ENCODE assay signal across 28 cellular contexts in the genomic region with DNA sequence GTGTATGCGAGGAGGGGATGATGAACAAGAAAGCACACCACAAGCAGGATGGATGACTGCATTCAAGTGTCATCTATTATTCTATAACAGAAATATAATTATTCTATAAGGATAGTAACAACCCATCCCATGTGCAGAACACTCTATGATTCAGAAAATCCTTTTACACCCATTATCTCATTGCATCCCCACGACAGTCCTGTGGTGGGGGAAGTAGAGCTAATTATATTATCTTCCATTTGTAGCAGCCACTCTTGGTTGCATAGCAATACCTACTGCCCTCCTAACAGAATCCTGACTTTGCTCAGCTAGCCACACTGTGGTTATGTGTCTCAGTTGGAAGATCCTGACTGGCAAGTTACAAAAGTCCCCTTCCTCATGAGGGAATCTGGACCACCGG.
"Had no signal": no experiment of that assay in that cellular context is flagged by ENCODE, and none has a peak within 500 bp of the region (broad histone marks: within the 10 kb centered on the region; RNA-seq: fewer than 3 reads in every experiment).

No MANE protein-coding gene starts in this region.

- H3K27me3 ChIP-seq: adrenal gland, body of pancreas, esophagus muscularis mucosa, foreskin keratinocyte, gastrocnemius medialis had no signal

- DNase-seq: activated CD4-positive, alpha-beta memory T cell treated with anti-CD3 and anti-CD28 coated beads for 36 hours; activated CD4-positive, alpha-beta T cell treated with anti-CD3 and anti-CD28 coated beads for 36 hours; activated CD4-positive, alpha-beta T cell treated with anti-CD3 and anti-CD28 coated beads, Interleukin-2, amount 10 ng/mL, durations not matched to agents 24 days and 14 days; activated CD4-positive, CD25-positive, alpha-beta regulatory T cell; activated CD4-positive, CD25-positive, alpha-beta regulatory T cell treated with anti-CD3 and anti-CD28 coated beads, Interleukin-2, amount 50 U/mL, for 72 hours; activated CD8-positive, alpha-beta memory T cell treated with anti-CD3 and anti-CD28 coated beads, Interleukin-2, amount 10 ng/mL, durations not matched to agents 7 days and 5 days; activated CD8-positive, alpha-beta memory T cell treated with anti-CD3 and anti-CD28 coated beads, Interleukin-2, amount 50 U/mL, for 4 hours; activated CD8-positive, alpha-beta T cell treated with anti-CD3 and anti-CD28 coated beads, Interleukin-2, amount 10 ng/mL, durations not matched to agents 7 days and 5 days; activated effector memory CD4-positive, alpha-beta T cell treated with anti-CD3 and anti-CD28 coated beads, Interleukin-2, amount 50 U/mL, for 16 hours; activated naive CD4-positive, alpha-beta T cell treated with anti-CD3 and anti-CD28 coated beads for 36 hours; activated naive CD8-positive, alpha-beta T cell treated with anti-CD3 and anti-CD28 coated beads for 36 hours; activated naive CD8-positive, alpha-beta T cell treated with anti-CD3 and anti-CD28 coated beads, Interleukin-2, amount 50 U/mL, for 24 hours; activated T-cell treated with anti-CD3 and anti-CD28 coated beads, Interleukin-2, amount 50 U/mL, for 1 hour; activated T-cell treated with anti-CD3 and anti-CD28 coated beads, Interleukin-2, amount 50 U/mL, for 48 hours; adrenal gland; aorta; body of pancreas; caudate nucleus; cortex of kidney; dermis blood vessel endothelial cell; effector CD4-positive, alpha-beta T cell; effector memory CD8-positive, alpha-beta T cell; erythroblast; foreskin keratinocyte; gastrocnemius medialis; glutamatergic neuron; T-helper 2 cell had no signal

- H3K9me3 ChIP-seq: adrenal gland, body of pancreas, esophagus muscularis mucosa, gastrocnemius medialis had no signal

- ATAC-seq: activated CD4-positive, alpha-beta T cell treated with anti-CD3 and anti-CD28 coated beads for 36 hours; activated CD8-positive, alpha-beta memory T cell treated with anti-CD3 and anti-CD28 coated beads, Interleukin-2, amount 10 ng/mL, durations not matched to agents 7 days and 5 days; activated CD8-positive, alpha-beta T cell treated with anti-CD3 and anti-CD28 coated beads, Interleukin-2, amount 10 ng/mL, durations not matched to agents 7 days and 5 days; activated naive CD8-positive, alpha-beta T cell treated with anti-CD3 and anti-CD28 coated beads, Interleukin-2, amount 50 U/mL, for 24 hours; body of pancreas; effector memory CD8-positive, alpha-beta T cell; foreskin keratinocyte; gastrocnemius medialis had no signal

- H3K36me3 ChIP-seq: adrenal gland, esophagus muscularis mucosa, gastrocnemius medialis had no signal

- H3K4me1 ChIP-seq: adrenal gland, body of pancreas, esophagus muscularis mucosa, foreskin keratinocyte, gastrocnemius medialis had no signal

- H3K4me3 ChIP-seq: adrenal gland, body of pancreas, esophagus muscularis mucosa, gastrocnemius medialis had no signal
